Comparison of ENCODE assay signal across 1 cellular context in genomic region chr11:69483170-69483569, GRCh38.
TF ChIP-seq lines count a peak whose summit lies in the region.

No MANE protein-coding gene starts in this region.

TF ChIP-seq in A549, 52 proteins besides CTCF, POLR2A, EP300 and RAD21 (continued from another document):
- TF ChIP-seq POLR2AphosphoS2 (conservative IDR thresholded peaks at IDR 0.05; ENCODE audit: low read length) = no peak
- TF ChIP-seq RARB (CRISPR knock-in tag; IDR thresholded peaks at IDR 0.05) = no peak
